ENCODE assay signal across 1 cellular context in the genomic region with DNA sequence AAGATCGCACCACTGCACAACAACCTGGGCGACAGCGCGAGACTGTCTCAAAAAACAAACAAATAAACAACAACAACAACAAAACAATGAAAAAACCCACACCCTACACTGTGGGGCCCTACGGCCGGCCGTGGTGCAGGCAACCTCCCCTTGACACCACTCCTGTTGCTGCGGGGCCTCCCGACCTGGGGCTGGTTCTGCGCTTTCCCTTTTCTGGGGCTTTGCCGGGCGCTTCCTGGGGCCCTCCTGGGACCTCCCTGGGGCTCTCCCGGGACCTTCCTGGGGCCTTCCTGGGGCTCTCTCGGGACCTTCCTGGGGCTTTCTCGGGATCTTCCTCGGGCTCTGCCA.
TF ChIP-seq lines count a peak whose summit lies in the region.

No MANE protein-coding gene starts in this region.

TF ChIP-seq in GM12878, 131 proteins besides CTCF, POLR2A, EP300 and RAD21 (continued from another document):
- TF ChIP-seq, protein P1, sequence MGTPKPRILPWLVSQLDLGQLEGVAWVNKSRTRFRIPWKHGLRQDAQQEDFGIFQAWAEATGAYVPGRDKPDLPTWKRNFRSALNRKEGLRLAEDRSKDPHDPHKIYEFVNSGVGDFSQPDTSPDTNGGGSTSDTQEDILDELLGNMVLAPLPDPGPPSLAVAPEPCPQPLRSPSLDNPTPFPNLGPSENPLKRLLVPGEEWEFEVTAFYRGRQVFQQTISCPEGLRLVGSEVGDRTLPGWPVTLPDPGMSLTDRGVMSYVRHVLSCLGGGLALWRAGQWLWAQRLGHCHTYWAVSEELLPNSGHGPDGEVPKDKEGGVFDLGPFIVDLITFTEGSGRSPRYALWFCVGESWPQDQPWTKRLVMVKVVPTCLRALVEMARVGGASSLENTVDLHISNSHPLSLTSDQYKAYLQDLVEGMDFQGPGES (IDR thresholded peaks at IDR 0.05), result no peak
- TF ChIP-seq POLR2AphosphoS2 (IDR thresholded peaks at IDR 0.05; ENCODE audit: low read depth, low read length) (no peak), IKZF2 (IDR thresholded peaks at IDR 0.05) (peak; percentile 71 to 75), ZNF384 (IDR thresholded peaks at IDR 0.05; ENCODE audit: borderline replicate concordance, low read depth, low read length) (no peak), HDGF (IDR thresholded peaks at IDR 0.05) (peak; percentile 62), NR2C2 (IDR thresholded peaks at IDR 0.05; ENCODE audit: borderline replicate concordance, control insufficient read depth, insufficient read length, low read depth) (no peak), RCOR1 (conservative IDR thresholded peaks at IDR 0.05; ENCODE audit: low read depth, low read length) (no peak), MTA2 (IDR thresholded peaks at IDR 0.05; ENCODE audit: low read depth) (0 out of 2 replicates have a peak, but pooled peaks have one; percentile 35), SREBF1 (IDR thresholded peaks at IDR 0.05; ENCODE audit: low read length) (no peak), SRF (IDR thresholded peaks at IDR 0.05; ENCODE audit: low read depth in 2 of 2, low read length in 2 of 2) (peak in 1 of 2 experiments; percentile 3; a peak in 1 of 4 replicates), CBX5 (IDR thresholded peaks at IDR 0.05; ENCODE audit: low read depth) (no peak), EED (IDR thresholded peaks at IDR 0.05; ENCODE audit: low read depth) (0 out of 2 replicates have a peak, but pooled peaks have one; percentile 89)
